8 cellular contexts compared by ENCODE assay signal in genomic region chr5:68215208-68215887, GRCh38. TPM values are rescaled to one million over a fixed set of nuclear protein-coding genes. Genes with fewer than 3 reads are reported as not detected.
DNase-seq lines count a peak whose midpoint lies in the region; ATAC-seq and TF ChIP-seq lines count a peak whose summit lies in the region.

TSS of gene PIK3R1 (plus strand) at chr5:68215756. CDS start at chr5:68226676, 10,920 bp downstream.

- peak within 1 kb of the TSS; percentile 92 for H3K4me3 Mint-ChIP-seq in activated naive CD4-positive, alpha-beta T cell treated with anti-CD3 and anti-CD28 coated beads, Interleukin-2, amount 50 U/mL, for 24 hours

- peak within 1 kb of the TSS; percentile 90 for H3K27ac Mint-ChIP-seq in activated naive CD4-positive, alpha-beta T cell treated with anti-CD3 and anti-CD28 coated beads, Interleukin-2, amount 50 U/mL, for 24 hours

- peak; percentile 23 for TF ChIP-seq CTCF in GM12865 (IDR thresholded peaks at IDR 0.05; ENCODE audit: insufficient read depth, low read depth, low read length, missing control alignments)
- TF ChIP-seq CTCF in omental fat pad (IDR thresholded peaks at IDR 0.05) = peak in 1 of 3 donors; percentile 21

- peak; percentile 97 for DNase-seq in GM12865 (ENCODE audit: low read depth)
- DNase-seq in NCI-H1092 treated with DMSO at 0.1 percent for 48 hours (lab: John Stamatoyannopoulos, UW) = peak; percentile 89
- no peak for DNase-seq in glomerular endothelial cell (ENCODE audit: extremely low read depth, low read depth, low spot score)
- peak; percentile 83 for DNase-seq in omental fat pad (ENCODE audit: low spot score)

- H3K9me3 Mint-ChIP-seq in activated naive CD4-positive, alpha-beta T cell treated with anti-CD3 and anti-CD28 coated beads, Interleukin-2, amount 50 U/mL, for 24 hours = peaks cover 7% of the 10 kb centered on the region

- peak; percentile 86 for ATAC-seq in HG02642 (IDR thresholded peaks at IDR 0.05; ENCODE audit: poor library complexity, unreplicated experiment)
- ATAC-seq in SK-N-SH treated with all-trans-retinoic acid at 6 μM for 48 hours = peak; percentile 88
- ATAC-seq in omental fat pad (ENCODE audit: low FRiP score) = peak; percentile 96

- H3K4me1 Mint-ChIP-seq in activated naive CD4-positive, alpha-beta T cell treated with anti-CD3 and anti-CD28 coated beads, Interleukin-2, amount 50 U/mL, for 24 hours = peaks cover 50% of the 10 kb centered on the region

- peak within 1 kb of the TSS; percentile 94 for H3K4me3 ChIP-seq in GM12865 (ENCODE audit: low read depth, low read length)

- H3K27ac ChIP-seq in temporal lobe (ENCODE audit: low read depth, low read length) = peak within 1 kb of the TSS; percentile 95

- no peaks in the 10 kb centered on the region for H3K27me3 Mint-ChIP-seq in activated naive CD4-positive, alpha-beta T cell treated with anti-CD3 and anti-CD28 coated beads, Interleukin-2, amount 50 U/mL, for 24 hours

- H3K36me3 Mint-ChIP-seq in activated naive CD4-positive, alpha-beta T cell treated with anti-CD3 and anti-CD28 coated beads, Interleukin-2, amount 50 U/mL, for 24 hours = peaks cover 9% of the 10 kb centered on the region

TF ChIP-seq in SK-N-SH treated with all-trans-retinoic acid at 6 μM for 48 hours, 23 proteins besides CTCF, POLR2A, EP300 and RAD21:
- TF ChIP-seq ZNF70 (CRISPR knock-in tag; IDR thresholded peaks at IDR 0.05) = no peak
- no peak for TF ChIP-seq POU6F1 (CRISPR knock-in tag; IDR thresholded peaks at IDR 0.05; ENCODE audit: borderline replicate concordance, low read depth)
- no peak for TF ChIP-seq PPARA (CRISPR knock-in tag; IDR thresholded peaks at IDR 0.05; ENCODE audit: borderline replicate concordance)
- 0 out of 2 replicates have a peak, but pooled peaks have one; percentile 14 for TF ChIP-seq BACH2 (CRISPR knock-in tag; IDR thresholded peaks at IDR 0.05; ENCODE audit: borderline replicate concordance)
- no peak for TF ChIP-seq TOX (CRISPR knock-in tag; IDR thresholded peaks at IDR 0.05; ENCODE audit: borderline replicate concordance)
- peak; percentile 63 for TF ChIP-seq TSHZ2 (CRISPR knock-in tag; IDR thresholded peaks at IDR 0.05)
- TF ChIP-seq PATZ1 (CRISPR knock-in tag; IDR thresholded peaks at IDR 0.05; ENCODE audit: borderline replicate concordance) = no peak
- TF ChIP-seq ISL1 (CRISPR knock-in tag; IDR thresholded peaks at IDR 0.05) = no peak
- TF ChIP-seq OSR1 (CRISPR knock-in tag; IDR thresholded peaks at IDR 0.05) = no peak
- TF ChIP-seq ZFP3 (CRISPR knock-in tag; IDR thresholded peaks at IDR 0.05) = peak; percentile 98
- TF ChIP-seq CSDC2 (CRISPR knock-in tag; IDR thresholded peaks at IDR 0.05) = peak; percentile 55; the same call in 1 of the 2 replicates
- TF ChIP-seq ZNF8 (CRISPR knock-in tag; IDR thresholded peaks at IDR 0.05) = no peak
- no peak for TF ChIP-seq ZC3H10 (CRISPR knock-in tag; IDR thresholded peaks at IDR 0.05)
- no peak for TF ChIP-seq ZFP30 (CRISPR knock-in tag; IDR thresholded peaks at IDR 0.05)
- TF ChIP-seq RARB (CRISPR knock-in tag; IDR thresholded peaks at IDR 0.05) = no peak

RNA-seq across cellular contexts. Expression of gene PIK3R1, which starts in this region (rescaled TPM):
- 17.3 and 22.2 TPM in 2 replicates for total RNA-seq in glomerular endothelial cell
- total RNA-seq in omental fat pad = 100 to 1,000 TPM in 3 of 4 donors, 10 to 100 TPM in 1; 90.5 to 188 (median 148) TPM
- total RNA-seq in temporal lobe = 114 TPM
